8 cellular contexts compared by ENCODE assay signal in genomic region chr15:89912145-89912673, GRCh38. TPM values are rescaled to one million over a fixed set of nuclear protein-coding genes. Genes with fewer than 3 reads are reported as not detected.
DNase-seq lines count a peak whose midpoint lies in the region; ATAC-seq, FAIRE-seq and TF ChIP-seq lines count a peak whose summit lies in the region.

No MANE protein-coding gene starts in this region.

- H3K36me3 ChIP-seq in endothelial cell of umbilical vein (ENCODE audit: control insufficient read depth in 2 of 2, extremely low read depth in 1 of 2, insufficient read depth in 2 of 2, low read length in 2 of 2): peaks cover 0 to 5% of the 10 kb centered on the region in 2 experiments
- no peaks in the 10 kb centered on the region for H3K36me3 ChIP-seq in mesodermal cell (ENCODE audit: control insufficient read depth, insufficient read depth, low read length)

- H3K27me3 ChIP-seq in endothelial cell of umbilical vein (ENCODE audit: control insufficient read depth in 2 of 2, insufficient read depth in 2 of 2, low read length in 2 of 2): no peaks in the 10 kb centered on the region

- peak overlapping the region in 1 of 2 donors; percentile 84 for H3K27ac Mint-ChIP-seq in natural killer cell
- H3K27ac Mint-ChIP-seq in natural killer cell treated with Interleukin-12 subunit alpha and Interleukin-12 subunit beta and Interleukin-15 and Interleukin-18, amount 100 ng/mL, for 72 hours: no peak overlapping the region

- H3K9me3 Mint-ChIP-seq in natural killer cell: no peaks in the 10 kb centered on the region
- no peaks in the 10 kb centered on the region for H3K9me3 Mint-ChIP-seq in natural killer cell treated with Interleukin-12 subunit alpha and Interleukin-12 subunit beta and Interleukin-15 and Interleukin-18, amount 100 ng/mL, for 72 hours

- no peak for DNase-seq in natural killer cell
- no peak for DNase-seq in natural killer cell treated with Interleukin-12 subunit alpha and Interleukin-12 subunit beta and Interleukin-15 and Interleukin-18, amount 100 ng/mL, for 72 hours (ENCODE audit: low spot score)
- peak; percentile 33 for DNase-seq in endothelial cell of umbilical vein (ENCODE audit: low read depth, low spot score)
- peak; percentile 58 for DNase-seq in urothelium cell line (ENCODE audit: low spot score)
- DNase-seq in GF-D8 (lab: John Stamatoyannopoulos, UW): no peak

- ATAC-seq in natural killer cell: peak in 2 of 3 donors; percentile 29 to 68
- ATAC-seq in natural killer cell treated with Interleukin-12 subunit alpha and Interleukin-12 subunit beta and Interleukin-15 and Interleukin-18, amount 100 ng/mL, for 72 hours: no peak
- ATAC-seq in HG03135 (IDR thresholded peaks at IDR 0.05; ENCODE audit: unreplicated experiment): no peak
- no peak for ATAC-seq in HG02759 (IDR thresholded peaks at IDR 0.05; ENCODE audit: unreplicated experiment)

- H3K4me1 ChIP-seq in endothelial cell of umbilical vein (ENCODE audit: control insufficient read depth, extremely low read depth, insufficient read depth, low read length): peaks cover 11% of the 10 kb centered on the region
- peaks cover 7% of the 10 kb centered on the region for H3K4me1 ChIP-seq in mesodermal cell (ENCODE audit: control insufficient read depth, insufficient read depth, low read length, poor library complexity, severe bottlenecking)

- intact Hi-C loops in natural killer cell (cut with micrococcal nuclease) (loop anchor here (5.0 kb wide), 1 partner anchor 160 kb away; no protein-coding TSS in a partner anchor), endothelial cell of umbilical vein (cut with micrococcal nuclease) (loop anchor here (1.0 to 5.0 kb wide), 4 partner anchors 18 to 160 kb away; partner anchors contain the start of gene ZNF710)

- H4K20me1 ChIP-seq in endothelial cell of umbilical vein (replicated peaks; ENCODE audit: control insufficient read depth, extremely low read depth, insufficient read depth, low read length): no peaks in the 10 kb centered on the region

- peak overlapping the region; percentile 75 for H3K9ac ChIP-seq in endothelial cell of umbilical vein (replicated peaks; ENCODE audit: extremely low read depth, insufficient read depth, low read length)

- H3K9me3 ChIP-seq in endothelial cell of umbilical vein (replicated peaks; ENCODE audit: control insufficient read depth, insufficient read depth, low read length) (no peaks in the 10 kb centered on the region), mesodermal cell (ENCODE audit: control insufficient read depth, low read length) (no peaks in the 10 kb centered on the region)

- FAIRE-seq in endothelial cell of umbilical vein (lab: Jason Lieb, UNC) (peak; percentile 49), urothelium cell line (lab: Jason Lieb, UNC) (peak; percentile 40)

- CTCF ChIA-PET in endothelial cell of umbilical vein (lab: Charles Lee): interaction anchor here (0.6 to 2.2 kb wide), 17 partner anchors 14 to 247 kb away, joined by 3 to 12 read pairs (median 4); partner anchors contain the start of genes AP3S2 and ZNF710

- dilution Hi-C loops in endothelial cell of umbilical vein (cut with MboI; ENCODE audit: extremely low pct_ligation_motif_present, low sequenced_read_pairs): no loop called here

- H3K9me1 ChIP-seq in endothelial cell of umbilical vein (replicated peaks; ENCODE audit: control insufficient read depth, extremely low read depth, insufficient read depth, low read length): no peaks in the 10 kb centered on the region

- H3K36me3 Mint-ChIP-seq in natural killer cell: no peaks in the 10 kb centered on the region
- no peaks in the 10 kb centered on the region for H3K36me3 Mint-ChIP-seq in natural killer cell treated with Interleukin-12 subunit alpha and Interleukin-12 subunit beta and Interleukin-15 and Interleukin-18, amount 100 ng/mL, for 72 hours

- H3K79me2 ChIP-seq in endothelial cell of umbilical vein (ENCODE audit: control insufficient read depth, insufficient read depth, low read length): no peaks in the 10 kb centered on the region

- H3K4me3 ChIP-seq in endothelial cell of umbilical vein (replicated peaks in 1 of 3; ENCODE audit: insufficient read depth in 1 of 3, low read depth in 1 of 3, low read length in 3 of 3) (peak overlapping the region; percentile 61 to 84 (median 68)), mesodermal cell (ENCODE audit: extremely low read depth, insufficient read depth, low read length, poor library complexity, severe bottlenecking) (peak overlapping the region; percentile 52)

- peak overlapping the region; percentile 5 for H3K27ac ChIP-seq in endothelial cell of umbilical vein (ENCODE audit: insufficient read depth, low read depth, low read length)
- no peak overlapping the region for H3K27ac ChIP-seq in mesodermal cell (ENCODE audit: low read depth, low read length, severe bottlenecking)

- POLR2A ChIA-PET in endothelial cell of umbilical vein (lab: Charles Lee): no interaction called here

- TSS peak; percentile 45 for BruUV-seq in endothelial cell of umbilical vein (replicated peaks; lab: Mats Ljungman, UMichigan)

- H3K4me2 ChIP-seq in endothelial cell of umbilical vein (ENCODE audit: insufficient read depth, low read length): peak overlapping the region; percentile 61

- TF ChIP-seq CTCF in natural killer cell (IDR thresholded peaks at IDR 0.05) (no peak), endothelial cell of umbilical vein (IDR thresholded peaks at IDR 0.05; ENCODE audit: extremely low read depth in 1 of 2, insufficient read depth in 1 of 2, low read depth in 1 of 2, low read length in 2 of 2) (no peak)

- 21 to 25% methylated on average over 18 to 23 of the region's 36 CpGs for WGBS in mesodermal cell (ENCODE audit: insufficient coverage in 2 of 2), 2 experiments

- H2AFZ ChIP-seq in endothelial cell of umbilical vein (ENCODE audit: low read depth, low read length): peak overlapping the region; percentile 100

- H3K4me3 Mint-ChIP-seq in natural killer cell: peak overlapping the region; percentile 29
- no peak overlapping the region for H3K4me3 Mint-ChIP-seq in natural killer cell treated with Interleukin-12 subunit alpha and Interleukin-12 subunit beta and Interleukin-15 and Interleukin-18, amount 100 ng/mL, for 72 hours

- H3K27me3 Mint-ChIP-seq in natural killer cell (ENCODE audit: low read depth in 2 of 2): peaks cover 10 to 14% of the 10 kb centered on the region in 2 donors
- H3K27me3 Mint-ChIP-seq in natural killer cell treated with Interleukin-12 subunit alpha and Interleukin-12 subunit beta and Interleukin-15 and Interleukin-18, amount 100 ng/mL, for 72 hours: peaks cover 6 to 19% of the 10 kb centered on the region in 2 donors

- peaks cover 0 to 12% of the 10 kb centered on the region in 2 donors for H3K4me1 Mint-ChIP-seq in natural killer cell
- no peaks in the 10 kb centered on the region for H3K4me1 Mint-ChIP-seq in natural killer cell treated with Interleukin-12 subunit alpha and Interleukin-12 subunit beta and Interleukin-15 and Interleukin-18, amount 100 ng/mL, for 72 hours (ENCODE audit: low read depth in 2 of 2)

- TF ChIP-seq POLR2A in endothelial cell of umbilical vein (IDR thresholded peaks at IDR 0.05; ENCODE audit: low read depth, low read length): no peak

TF ChIP-seq in endothelial cell of umbilical vein, 7 proteins besides CTCF, POLR2A, EP300 and RAD21:
- TF ChIP-seq MYC (IDR thresholded peaks at IDR 0.05; ENCODE audit: low read depth, low read length) (no peak), FOS (IDR thresholded peaks at IDR 0.05; ENCODE audit: borderline replicate concordance, insufficient read depth, low read length) (no peak), GATA2 (IDR thresholded peaks at IDR 0.05; ENCODE audit: insufficient read depth, insufficient read length, low read depth, low read length) (no peak), JUN (IDR thresholded peaks at IDR 0.05; ENCODE audit: borderline replicate concordance, insufficient read depth, insufficient read length, low read depth) (no peak), EZH2 (IDR thresholded peaks at IDR 0.05; ENCODE audit: borderline replicate concordance, low read depth, low read length, severe bottlenecking) (no peak), POLR2AphosphoS5 (IDR thresholded peaks at IDR 0.05; ENCODE audit: insufficient read depth, low read depth, low read length) (no peak)
- TF ChIP-seq, protein P1, sequence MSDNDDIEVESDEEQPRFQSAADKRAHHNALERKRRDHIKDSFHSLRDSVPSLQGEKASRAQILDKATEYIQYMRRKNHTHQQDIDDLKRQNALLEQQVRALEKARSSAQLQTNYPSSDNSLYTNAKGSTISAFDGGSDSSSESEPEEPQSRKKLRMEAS (IDR thresholded peaks at IDR 0.05; ENCODE audit: insufficient read depth, insufficient read length): no peak

RNA-seq across cellular contexts. Expression of gene ARPIN, which starts 0.5 kb away (rescaled TPM):
- total RNA-seq in natural killer cell (1 to 10 TPM in 1 of 3 donors, under 1 TPM in 2; 0.23 to 5.5 (median 0.38) TPM), endothelial cell of umbilical vein (18.7 and 23.3 TPM in 2 replicates)
- total RNA-seq in natural killer cell treated with Interleukin-12 subunit alpha and Interleukin-12 subunit beta and Interleukin-15 and Interleukin-18, amount 100 ng/mL, for 72 hours: not detected
- 9.0 and 13.0 TPM in 2 replicates for polyA plus RNA-seq in endothelial cell of umbilical vein
- 13.3 and 13.5 TPM in 2 replicates for polyA plus RNA-seq in endothelial cell of umbilical vein (2011; cell fraction: cytosol; rRNA removed)
- polyA plus RNA-seq in endothelial cell of umbilical vein (2011; cell fraction: nucleus; rRNA removed): 14.0 and 19.6 TPM in 2 replicates
- 9.9 and 10.0 TPM in 2 replicates for polyA plus RNA-seq in endothelial cell of umbilical vein (2012)
- polyA minus RNA-seq in endothelial cell of umbilical vein: 13.6 and 14.4 TPM in 2 replicates
- polyA minus RNA-seq in endothelial cell of umbilical vein (2011; cell fraction: cytosol; rRNA and poly(A)+ RNA removed): 6.5 TPM
- 6.2 and 10.0 TPM in 2 replicates for polyA minus RNA-seq in endothelial cell of umbilical vein (2011; cell fraction: nucleus; rRNA and poly(A)+ RNA removed)
- polyA plus RNA-seq in mesodermal cell (2013, experiment 1 of 2): 7.6 TPM
- 6.3 TPM for polyA plus RNA-seq in mesodermal cell (2013, experiment 2 of 2)

RNA-seq across cellular contexts. Expression of gene AP3S2, which starts 18.4 kb away (rescaled TPM):
- 10 to 100 TPM; 28.4 to 38.2 (median 36.8) TPM for total RNA-seq in natural killer cell
- total RNA-seq in natural killer cell treated with Interleukin-12 subunit alpha and Interleukin-12 subunit beta and Interleukin-15 and Interleukin-18, amount 100 ng/mL, for 72 hours: 10 to 100 TPM; 29.0 to 34.4 TPM
- 20.4 and 31.1 TPM in 2 replicates for total RNA-seq in endothelial cell of umbilical vein
- 8.8 and 14.6 TPM in 2 replicates for polyA plus RNA-seq in endothelial cell of umbilical vein
- polyA plus RNA-seq in endothelial cell of umbilical vein (2011; cell fraction: cytosol; rRNA removed): 12.2 and 14.0 TPM in 2 replicates
- 15.8 and 16.5 TPM in 2 replicates for polyA plus RNA-seq in endothelial cell of umbilical vein (2011; cell fraction: nucleus; rRNA removed)
- polyA plus RNA-seq in endothelial cell of umbilical vein (2012): 19.6 and 20.7 TPM in 2 replicates
- 30.5 and 31.1 TPM in 2 replicates for polyA minus RNA-seq in endothelial cell of umbilical vein
- 28.6 TPM for polyA minus RNA-seq in endothelial cell of umbilical vein (2011; cell fraction: cytosol; rRNA and poly(A)+ RNA removed)
- polyA minus RNA-seq in endothelial cell of umbilical vein (2011; cell fraction: nucleus; rRNA and poly(A)+ RNA removed): 33.9 and 48.7 TPM in 2 replicates
- 34.7 TPM for polyA plus RNA-seq in mesodermal cell (2013, experiment 1 of 2)
- 33.9 TPM for polyA plus RNA-seq in mesodermal cell (2013, experiment 2 of 2)

Comparison
In these comparisons a context has a peak if more than half of its experiments do, and no peak if none do; other contexts are left out.
1. ATAC-seq: peak in natural killer cell (2 of 3); none in natural killer cell treated with Interleukin-12 subunit alpha and Interleukin-12 subunit beta and Interleukin-15 and Interleukin-18, amount 100 ng/mL, for 72 hours (0 of 2), HG03135 (single experiment) and HG02759 (single experiment).
2. DNase-seq: peak in endothelial cell of umbilical vein (single experiment) and urothelium cell line (single experiment); none in natural killer cell (single experiment), natural killer cell treated with Interleukin-12 subunit alpha and Interleukin-12 subunit beta and Interleukin-15 and Interleukin-18, amount 100 ng/mL, for 72 hours (single experiment) and GF-D8 (single experiment).